16 cellular contexts compared by ENCODE assay signal in the genomic region with DNA sequence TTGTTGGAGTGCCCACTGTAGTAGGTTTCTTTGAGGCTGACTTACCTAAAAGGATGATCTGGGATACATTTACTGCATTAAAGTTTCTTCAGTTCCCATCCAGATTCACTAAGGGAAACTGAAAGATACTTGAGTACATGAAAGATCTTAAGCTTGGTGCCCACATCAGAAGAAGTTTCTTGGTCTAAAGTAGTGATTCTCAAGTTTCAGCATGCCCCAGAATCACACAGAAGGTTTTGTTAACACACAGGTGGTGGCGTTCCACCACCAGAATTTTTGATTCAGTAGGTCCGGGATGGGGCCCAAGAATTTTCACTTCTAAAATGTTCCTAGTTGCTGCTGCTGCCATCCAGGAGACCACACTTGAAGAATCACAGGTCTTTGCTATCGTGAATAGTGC.
DNase-seq lines count a peak whose midpoint lies in the region; ATAC-seq and TF ChIP-seq lines count a peak whose summit lies in the region.
"Had no signal": no experiment of that assay in that cellular context is flagged by ENCODE, and none has a peak within 500 bp of the region (broad histone marks: within the 10 kb centered on the region; RNA-seq: fewer than 3 reads in every experiment).

No MANE protein-coding gene starts in this region.

- H3K36me3 ChIP-seq in DND-41 (ENCODE audit: insufficient read depth, low read length) (no peaks in the 10 kb centered on the region), Loucy (ENCODE audit: insufficient read depth, low read length) (no peaks in the 10 kb centered on the region), gastrocnemius medialis (no peaks in the 10 kb centered on the region)
- H3K36me3 ChIP-seq: HAP-1 had no signal

- TF ChIP-seq CTCF in DND-41 (IDR thresholded peaks at IDR 0.05; ENCODE audit: borderline replicate concordance, extremely low read depth, low read length, poor library complexity, severe bottlenecking) (peak; percentile 37), Loucy (conservative IDR thresholded peaks at IDR 0.05; ENCODE audit: low read length) (no peak), gastrocnemius medialis (IDR thresholded peaks at IDR 0.05 in 4 of 5, conservative IDR thresholded peaks at IDR 0.05 in 1 of 5) (no peak)

- H3K4me1 ChIP-seq in DND-41 (ENCODE audit: insufficient read depth, low read length) (peaks cover 44% of the 10 kb centered on the region), Loucy (ENCODE audit: insufficient read depth, low read length, poor library complexity, severe bottlenecking) (peaks cover 6% of the 10 kb centered on the region), gastrocnemius medialis (no peaks in the 10 kb centered on the region)
- H3K4me1 ChIP-seq: HAP-1 had no signal

- H3K4me2 ChIP-seq in DND-41 (ENCODE audit: insufficient read depth, low read length) (peak overlapping the region; percentile 61), Loucy (ENCODE audit: low read depth, low read length, poor library complexity, severe bottlenecking) (peak overlapping the region; percentile 55)

- H2AFZ ChIP-seq in DND-41 (ENCODE audit: low read depth, low read length) = no peak overlapping the region; the same call in 1 of the 2 replicates
- H2AFZ ChIP-seq in Loucy (ENCODE audit: low read length) = no peak overlapping the region

- TF ChIP-seq POLR2A in gastrocnemius medialis (IDR thresholded peaks at IDR 0.05) = no peak

- DNase-seq in DND-41 (peak; percentile 53), sciatic nerve (ENCODE audit: low spot score) (no peak), gastrocnemius medialis (no peak)
- DNase-seq in activated naive CD4-positive, alpha-beta T cell treated with anti-CD3 and anti-CD28 coated beads, Interleukin-2, amount 50 U/mL, for 16 hours = no peak
- DNase-seq: CD8-positive, alpha-beta T cell; COR-L47; DMS153; GF-D8; IMR-90; KG1 had no signal

- H3K79me2 ChIP-seq in DND-41 (ENCODE audit: insufficient read depth, low read length) (no peaks in the 10 kb centered on the region), Loucy (ENCODE audit: insufficient read depth, low read length) (no peaks in the 10 kb centered on the region)

- H3K9me3 ChIP-seq in DND-41 (ENCODE audit: insufficient read depth, low read length, severe bottlenecking) (no peaks in the 10 kb centered on the region), Loucy (ENCODE audit: insufficient read depth, low read depth, low read length) (no peaks in the 10 kb centered on the region), gastrocnemius medialis (no peaks in the 10 kb centered on the region)
- H3K9me3 ChIP-seq: HAP-1 had no signal

- H3K9ac ChIP-seq in DND-41 (ENCODE audit: low read depth, low read length) = peak overlapping the region; percentile 37; the same call in 1 of the 2 replicates
- no peak overlapping the region for H3K9ac ChIP-seq in Loucy (ENCODE audit: low read depth, low read length, poor library complexity, severe bottlenecking)

- intact Hi-C loops in sciatic nerve (cut with DNase I) = no loop called here
- intact Hi-C loops in gastrocnemius medialis (cut with DNase I; ENCODE audit: low total_unique reads) = no loop called here

- in situ Hi-C loops in gastrocnemius medialis (cut with MboI; ENCODE audit: low sequenced_read_pairs in 4 of 4) = no loop called here

- H3K4me3 ChIP-seq in DND-41 (ENCODE audit: low read depth in 1 of 2, low read length in 2 of 2) = peak overlapping the region in 1 of 2 experiments; percentile 43; a peak in 1 of 4 replicates
- no peak overlapping the region for H3K4me3 ChIP-seq in Loucy (ENCODE audit: low read length, poor library complexity, severe bottlenecking)
- H3K4me3 ChIP-seq in gastrocnemius medialis = no peak overlapping the region
- H3K4me3 ChIP-seq: HAP-1 had no signal

- peak overlapping the region; percentile 74 for H3K27ac ChIP-seq in DND-41 (ENCODE audit: low read length)
- no peak overlapping the region for H3K27ac ChIP-seq in gastrocnemius medialis
- H3K27ac ChIP-seq: C4-2B had no signal

- no peaks in the 10 kb centered on the region for H3K27me3 ChIP-seq in DND-41 (ENCODE audit: insufficient read depth, low read length, poor library complexity)
- peaks cover 17% of the 10 kb centered on the region for H3K27me3 ChIP-seq in Loucy (ENCODE audit: insufficient read depth, low read length, poor library complexity, severe bottlenecking)
- no peaks in the 10 kb centered on the region for H3K27me3 ChIP-seq in gastrocnemius medialis

- ATAC-seq in DND-41 (ENCODE audit: insufficient read depth, low read depth) = peak; percentile 90
- peak; percentile 40 for ATAC-seq in GM18858 (IDR thresholded peaks at IDR 0.05; ENCODE audit: unreplicated experiment)
- ATAC-seq in HG02678 (IDR thresholded peaks at IDR 0.05; ENCODE audit: unreplicated experiment) = peak; percentile 66
- no peak for ATAC-seq in GM21529 (IDR thresholded peaks at IDR 0.05; ENCODE audit: unreplicated experiment)
- no peak for ATAC-seq in sciatic nerve
- ATAC-seq in gastrocnemius medialis = no peak
- ATAC-seq: CD8-positive, alpha-beta T cell had no signal

- H4K20me1 ChIP-seq in DND-41 (ENCODE audit: insufficient read depth, low read length) = no peaks in the 10 kb centered on the region
- no peaks in the 10 kb centered on the region for H4K20me1 ChIP-seq in Loucy (ENCODE audit: insufficient read depth, low read length, poor library complexity, severe bottlenecking)

- H3F3A ChIP-seq in Loucy (ENCODE audit: low read depth) = no peaks in the 10 kb centered on the region

- no peaks in the 10 kb centered on the region for H3K9me2 ChIP-seq in Loucy (replicated peaks; ENCODE audit: low read depth, low read length)

Comparison
In these comparisons a context has a peak if more than half of its experiments do, and no peak if none do; other contexts are left out.
1. ATAC-seq: peak in DND-41 (single experiment), GM18858 (single experiment) and HG02678 (single experiment); none in GM21529 (single experiment), sciatic nerve (single experiment) and gastrocnemius medialis (0 of 2).